In genomic region chr12:70290126-70290525, GRCh38 we compare ENCODE assay signal across 2 cellular contexts.
TF ChIP-seq lines count a peak whose summit lies in the region.

No MANE protein-coding gene starts in this region.

TF ChIP-seq in endothelial cell of umbilical vein, 7 proteins besides CTCF, POLR2A, EP300 and RAD21:
- TF ChIP-seq GATA2 (IDR thresholded peaks at IDR 0.05; ENCODE audit: insufficient read depth, insufficient read length, low read depth, low read length) (no peak), EZH2 (IDR thresholded peaks at IDR 0.05; ENCODE audit: borderline replicate concordance, low read depth, low read length, severe bottlenecking) (no peak), MYC (IDR thresholded peaks at IDR 0.05; ENCODE audit: low read depth, low read length) (no peak), POLR2AphosphoS5 (IDR thresholded peaks at IDR 0.05; ENCODE audit: insufficient read depth, low read depth, low read length) (no peak), MAX (IDR thresholded peaks at IDR 0.05; ENCODE audit: insufficient read depth, insufficient read length) (no peak), FOS (IDR thresholded peaks at IDR 0.05; ENCODE audit: borderline replicate concordance, insufficient read depth, low read length) (no peak), JUN (IDR thresholded peaks at IDR 0.05; ENCODE audit: borderline replicate concordance, insufficient read depth, insufficient read length, low read depth) (no peak)

TF ChIP-seq in HEK293T, 16 proteins besides CTCF, POLR2A, EP300 and RAD21:
- no peak for TF ChIP-seq L3MBTL2 (conservative IDR thresholded peaks at IDR 0.05)
- no peak for TF ChIP-seq FOXM1 (IDR thresholded peaks at IDR 0.05; ENCODE audit: borderline replicate concordance)
